ENCODE assay signal across 8 cellular contexts in genomic region chr6:53651149-53651763, GRCh38. TPM values are rescaled to one million over a fixed set of nuclear protein-coding genes. Genes with fewer than 3 reads are reported as not detected.
A peak's percentile ranks its signal among the peaks of the same experiment; 100 is the strongest.
DNase-seq lines count a peak whose midpoint lies in the region; ATAC-seq lines count a peak whose summit lies in the region.

No MANE protein-coding gene starts in this region.

- intact Hi-C loops in Right ventricle myocardium inferior (cut with DNase I) (loop anchor here (5.0 kb wide), 3 partner anchors 104 to 159 kb away; partner anchors contain the start of gene GCLC), cardiac septum (cut with DNase I) (loop anchor here (5.0 kb wide), 1 partner anchor 104 kb away; the partner anchor contains the start of gene GCLC)

- peak; percentile 36 for ATAC-seq in Right ventricle myocardium inferior
- ATAC-seq in HG03378 (IDR thresholded peaks at IDR 0.05; ENCODE audit: unreplicated experiment), result peak; percentile 42
- peak; percentile 25 for ATAC-seq in memory B cell (ENCODE audit: low read depth)

- H3K27me3 Mint-ChIP-seq in memory B cell, result no peaks in the 10 kb centered on the region

- DNase-seq in Right ventricle myocardium inferior (ENCODE audit: missing footprints) (no peak), cardiac septum (ENCODE audit: low spot score) (no peak), NCI-H526 (lab: John Stamatoyannopoulos, UW) (peak; percentile 88 to 92), memory B cell (ENCODE audit: low spot score in 2 of 2) (peak; percentile 49 to 63)
- DNase-seq in activated CD4-positive, alpha-beta T cell treated with anti-CD3 and anti-CD28 coated beads, Interleukin-2, amount 50 U/mL, for 24 hours (ENCODE audit: low read depth in 1 of 2, low spot score in 1 of 2), result peak; percentile 12 to 57
- peak; percentile 54 for DNase-seq in effector CD4-positive, alpha-beta T cell
- DNase-seq in stimulated activated CD8-positive, alpha-beta memory T cell treated with anti-CD3 and anti-CD28 coated beads, Interleukin-12 subunit alpha, Interleukin-12 subunit beta, amount 100 ng/mL, for 24 hours (ENCODE audit: extremely low read depth), result peak; percentile 31

- no peaks in the 10 kb centered on the region for H3K36me3 Mint-ChIP-seq in memory B cell

- H3K27ac Mint-ChIP-seq in memory B cell, result peak overlapping the region; percentile 93

- H3K4me3 Mint-ChIP-seq in memory B cell, result peak overlapping the region; percentile 96

- no peaks in the 10 kb centered on the region for H3K9me3 Mint-ChIP-seq in memory B cell

- H3K4me1 Mint-ChIP-seq in memory B cell, result peaks cover 35% of the 10 kb centered on the region

RNA-seq across cellular contexts. Expression of gene KLHL31, which starts 14.3 kb away (rescaled TPM):
- 324 TPM for total RNA-seq in Right ventricle myocardium inferior
- total RNA-seq in cardiac septum, result 188 TPM

Comparison
In these comparisons a context has a peak if more than half of its experiments do, and no peak if none do; other contexts are left out.
1. DNase-seq: peak in NCI-H526 (2 of 2), activated CD4-positive, alpha-beta T cell treated with anti-CD3 and anti-CD28 coated beads, Interleukin-2, amount 50 U/mL, for 24 hours (2 of 2), effector CD4-positive, alpha-beta T cell (single experiment), memory B cell (2 of 2) and stimulated activated CD8-positive, alpha-beta memory T cell treated with anti-CD3 and anti-CD28 coated beads, Interleukin-12 subunit alpha, Interleukin-12 subunit beta, amount 100 ng/mL, for 24 hours (single experiment); none in Right ventricle myocardium inferior (single experiment) and cardiac septum (single experiment).
2. Peak in every context shown above with its lines, with median percentiles within 50 percentile points of each other: ATAC-seq.